In genomic region chr2:20759487-20759886, GRCh38 we compare ENCODE assay signal across 19 cellular contexts.
"Had no signal": no experiment of that assay in that cellular context is flagged by ENCODE, and none has a peak within 500 bp of the region (broad histone marks: within the 10 kb centered on the region; RNA-seq: fewer than 3 reads in every experiment).

No MANE protein-coding gene starts in this region.

- H3K27ac Mint-ChIP-seq: naive B cell; nephron; progenitor cell of endocrine pancreas; stimulated activated effector memory CD8-positive, alpha-beta T cell treated with anti-CD3 and anti-CD28 coated beads, Interleukin-12 subunit alpha, Interleukin-12 subunit beta, amount 100 ng/mL, for 72 hours had no signal

- H3K36me3 Mint-ChIP-seq: stimulated activated effector memory CD8-positive, alpha-beta T cell treated with anti-CD3 and anti-CD28 coated beads, Interleukin-12 subunit alpha, Interleukin-12 subunit beta, amount 100 ng/mL, for 72 hours had no signal

- H3K4me1 Mint-ChIP-seq: stimulated activated effector memory CD8-positive, alpha-beta T cell treated with anti-CD3 and anti-CD28 coated beads, Interleukin-12 subunit alpha, Interleukin-12 subunit beta, amount 100 ng/mL, for 72 hours had no signal

- H3K4me3 Mint-ChIP-seq: effector memory CD8-positive, alpha-beta T cell; naive B cell; nephron; stimulated activated effector memory CD8-positive, alpha-beta T cell treated with anti-CD3 and anti-CD28 coated beads, Interleukin-12 subunit alpha, Interleukin-12 subunit beta, amount 100 ng/mL, for 72 hours had no signal

- H3K9me3 Mint-ChIP-seq: effector memory CD8-positive, alpha-beta T cell; nephron; stimulated activated effector memory CD8-positive, alpha-beta T cell treated with anti-CD3 and anti-CD28 coated beads, Interleukin-12 subunit alpha, Interleukin-12 subunit beta, amount 100 ng/mL, for 72 hours had no signal

- ATAC-seq: effector memory CD8-positive, alpha-beta T cell; gastrocnemius medialis; left cardiac atrium; left ventricle myocardium superior; pancreas; right lobe of liver; stimulated activated effector memory CD8-positive, alpha-beta T cell treated with anti-CD3 and anti-CD28 coated beads, Interleukin-12 subunit alpha, Interleukin-12 subunit beta, amount 100 ng/mL, for 72 hours had no signal

- DNase-seq: effector memory CD8-positive, alpha-beta T cell; gastrocnemius medialis; glutamatergic neuron; kidney; left cardiac atrium; left ventricle myocardium superior; mesendoderm; naive B cell; occipital lobe; pancreas; right lobe of liver; stimulated activated CD4-positive, alpha-beta T cell treated with anti-CD3 and anti-CD28 coated beads, Interleukin-4, amount 100 ng/mL, for 1 hour; stimulated activated CD8-positive, alpha-beta memory T cell treated with anti-CD3 and anti-CD28 coated beads, Interleukin-4, amount 100 ng/mL, for 48 hours; thyroid gland; upper lobe of left lung; uterus had no signal

- H3K27me3 Mint-ChIP-seq: effector memory CD8-positive, alpha-beta T cell; naive B cell; progenitor cell of endocrine pancreas had no signal
